8 cellular contexts compared by ENCODE assay signal in the genomic region with DNA sequence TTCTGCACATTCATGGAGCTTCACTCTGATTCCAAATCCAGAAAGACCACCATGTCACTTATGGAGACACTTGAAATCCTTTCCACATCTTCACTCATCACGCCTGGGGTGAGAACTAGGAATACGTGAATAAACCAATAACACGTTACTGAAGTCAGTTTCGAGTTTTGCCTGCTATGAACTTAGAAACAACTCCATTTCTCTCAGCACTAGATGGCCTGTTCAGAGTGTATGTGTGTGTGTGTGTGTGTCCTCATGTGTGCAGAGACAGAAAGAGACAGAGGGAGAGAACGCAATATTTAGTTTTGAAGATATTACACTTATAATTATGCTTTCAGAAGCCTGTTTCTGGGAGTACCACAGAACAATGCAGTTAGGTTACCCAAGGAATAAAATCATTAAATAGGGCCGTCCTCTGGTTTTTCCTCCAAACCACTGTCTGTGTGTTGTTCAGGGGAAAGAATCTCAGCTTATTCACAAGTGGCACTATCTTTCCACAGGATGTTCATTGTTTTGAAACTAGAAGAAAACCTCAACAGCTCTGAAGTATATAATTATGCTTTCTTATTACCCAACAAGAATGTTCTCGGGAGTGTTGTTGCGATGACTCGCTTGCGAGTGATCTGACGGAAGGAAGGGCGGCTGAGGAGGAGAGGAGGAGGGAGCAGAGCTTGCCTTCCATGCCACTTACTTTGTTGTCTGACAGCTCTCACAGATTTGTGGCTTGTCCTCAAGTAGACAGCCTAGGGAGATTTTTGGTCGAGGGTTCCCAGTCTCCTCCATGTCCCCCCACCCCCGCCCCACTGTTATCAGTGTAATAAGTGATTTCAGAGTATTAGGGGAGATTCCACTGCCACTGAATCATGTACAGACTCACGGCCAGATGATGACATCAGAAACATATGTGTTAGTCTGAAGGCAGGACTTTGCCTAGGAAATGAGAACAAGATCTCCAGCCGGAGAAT.
DNase-seq lines count a peak whose midpoint lies in the region; ATAC-seq and FAIRE-seq lines count a peak whose summit lies in the region.

No MANE protein-coding gene starts in this region.

- H3K4me3 Mint-ChIP-seq in activated naive CD8-positive, alpha-beta T cell treated with anti-CD3 and anti-CD28 coated beads, Interleukin-2, amount 50 U/mL, for 24 hours = peak overlapping the region; percentile 52

- DNase-seq in EH (ENCODE audit: low read depth) (peak; percentile 96), SKM-1 (lab: John Stamatoyannopoulos, UW; ENCODE audit: unreplicated experiment) (peak; percentile 9), islet precursor cell (peak; percentile 97), GM19239 (ENCODE audit: insufficient read length, low spot score) (no peak)
- peak; percentile 60 for DNase-seq in activated naive CD8-positive, alpha-beta T cell treated with anti-CD3 and anti-CD28 coated beads, Interleukin-2, amount 50 U/mL, for 24 hours
- DNase-seq in stimulated activated CD4-positive, alpha-beta T cell treated with anti-CD3 and anti-CD28 coated beads, Interleukin-4, amount 100 ng/mL, for 48 hours (ENCODE audit: low read depth in 2 of 2) = peak; percentile 54 to 60

- peak; percentile 85 for ATAC-seq in activated naive CD8-positive, alpha-beta T cell treated with anti-CD3 and anti-CD28 coated beads, Interleukin-2, amount 50 U/mL, for 24 hours
- ATAC-seq in HG03442 (IDR thresholded peaks at IDR 0.05; ENCODE audit: unreplicated experiment) (no peak), GM19328 (IDR thresholded peaks at IDR 0.05; ENCODE audit: unreplicated experiment) (no peak)

- no peaks in the 10 kb centered on the region for H3K9me3 Mint-ChIP-seq in activated naive CD8-positive, alpha-beta T cell treated with anti-CD3 and anti-CD28 coated beads, Interleukin-2, amount 50 U/mL, for 24 hours

- H3K27ac Mint-ChIP-seq in activated naive CD8-positive, alpha-beta T cell treated with anti-CD3 and anti-CD28 coated beads, Interleukin-2, amount 50 U/mL, for 24 hours = peak overlapping the region; percentile 60

- peaks cover 70% of the 10 kb centered on the region for H3K4me1 Mint-ChIP-seq in activated naive CD8-positive, alpha-beta T cell treated with anti-CD3 and anti-CD28 coated beads, Interleukin-2, amount 50 U/mL, for 24 hours

- no peaks in the 10 kb centered on the region for H3K27me3 Mint-ChIP-seq in activated naive CD8-positive, alpha-beta T cell treated with anti-CD3 and anti-CD28 coated beads, Interleukin-2, amount 50 U/mL, for 24 hours

- no peak for FAIRE-seq in GM19239 (lab: Jason Lieb, UNC)

- no peaks in the 10 kb centered on the region for H3K36me3 Mint-ChIP-seq in activated naive CD8-positive, alpha-beta T cell treated with anti-CD3 and anti-CD28 coated beads, Interleukin-2, amount 50 U/mL, for 24 hours (ENCODE audit: low read depth)
